ENCODE assay signal across 8 cellular contexts in the genomic region with DNA sequence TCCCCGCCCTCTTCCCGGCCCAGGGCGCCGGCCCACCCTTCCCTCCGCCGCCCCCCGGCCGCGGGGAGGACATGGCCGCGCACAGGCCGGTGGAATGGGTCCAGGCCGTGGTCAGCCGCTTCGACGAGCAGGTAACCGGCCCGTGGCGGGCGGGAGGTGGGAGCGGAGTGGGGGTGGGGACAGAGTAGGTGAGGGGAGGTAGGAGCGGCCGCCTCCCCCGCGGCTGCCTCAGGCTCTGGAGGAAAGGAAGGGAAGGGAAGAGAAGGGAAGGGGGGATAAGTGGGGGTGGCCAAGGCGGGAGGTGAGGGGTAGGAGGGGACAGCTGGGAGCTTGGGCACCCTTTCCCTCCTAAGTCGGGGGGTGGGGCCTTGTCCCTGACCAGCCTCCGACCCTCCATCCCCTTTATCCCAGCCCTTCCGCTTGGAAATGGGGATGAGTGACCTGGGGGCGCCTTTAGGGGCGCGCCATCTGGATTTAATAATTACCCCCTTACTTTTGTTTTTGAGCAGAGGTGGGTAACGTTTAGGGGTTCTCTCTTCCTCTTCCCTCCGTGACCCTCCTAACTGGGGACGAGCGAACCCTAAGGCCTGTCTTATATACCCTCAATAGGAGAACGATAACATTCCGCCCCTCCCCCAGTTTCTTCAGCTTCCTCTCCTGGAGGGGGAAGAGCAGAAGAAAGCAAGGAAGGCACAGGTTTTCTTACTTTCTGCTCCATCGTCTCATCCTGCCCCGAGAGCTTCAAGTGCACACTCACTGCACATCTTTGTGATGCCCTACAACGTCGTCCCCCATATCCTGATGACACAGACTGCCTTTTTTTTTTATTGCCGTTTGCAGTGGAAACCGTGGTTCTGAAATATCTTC. TPM values are rescaled to one million over a fixed set of nuclear protein-coding genes. Genes with fewer than 3 reads are reported as not detected.
DNase-seq lines count a peak whose midpoint lies in the region; ATAC-seq and TF ChIP-seq lines count a peak whose summit lies in the region.

No MANE protein-coding gene starts in this region.

- H3K9me3 ChIP-seq in T-helper 17 cell (ENCODE audit: control insufficient read depth, low read length, poor library complexity, severe bottlenecking) = no peaks in the 10 kb centered on the region
- no peaks in the 10 kb centered on the region for H3K9me3 ChIP-seq in iPS-15b (ENCODE audit: control insufficient read depth, insufficient read depth, low read length)

- intact Hi-C loops in MCF 10A (cut with micrococcal nuclease) = loop anchor here (2.0 kb wide), 1 partner anchor 29 kb away; no protein-coding TSS in a partner anchor
- intact Hi-C loops in sciatic nerve (cut with DNase I) = no loop called here

- no TSS peak for BruUV-seq in MCF 10A (replicated peaks; lab: Mats Ljungman, UMichigan)

- ATAC-seq in T-helper 17 cell (peak; percentile 45), sciatic nerve (peak; percentile 59), GM21381 (IDR thresholded peaks at IDR 0.05; ENCODE audit: unreplicated experiment) (no peak)

- DNase-seq in AG08396 (ENCODE audit: low spot score) (peak; percentile 34), GM19238 (ENCODE audit: insufficient read length, low spot score) (peak; percentile 36), LHCN-M2 (ENCODE audit: low read depth) (peak; percentile 43), T-helper 17 cell (peak in 2 of 3 donors; percentile 11 to 18), MCF 10A (ENCODE audit: unreplicated experiment) (peak; percentile 43), sciatic nerve (ENCODE audit: low spot score) (peak; percentile 79)

- no peaks in the 10 kb centered on the region for H3K36me3 ChIP-seq in iPS-15b (ENCODE audit: control insufficient read depth, insufficient read depth, low read length)

- peak overlapping the region; percentile 37 for H3K9ac ChIP-seq in iPS-15b (ENCODE audit: low read depth, low read length)

- no peaks in the 10 kb centered on the region for H3K9me3 Mint-ChIP-seq in MCF 10A (ENCODE audit: unreplicated experiment)

- H3K4me3 Mint-ChIP-seq in T-helper 17 cell (peak overlapping the region; percentile 97), MCF 10A (ENCODE audit: unreplicated experiment) (peak overlapping the region; percentile 91)

- H3K36me3 Mint-ChIP-seq in T-helper 17 cell (ENCODE audit: low read depth) = no peaks in the 10 kb centered on the region
- peaks cover 7% of the 10 kb centered on the region for H3K36me3 Mint-ChIP-seq in MCF 10A (ENCODE audit: insufficient read depth, unreplicated experiment)

- peaks cover 11% of the 10 kb centered on the region for H3K4me1 Mint-ChIP-seq in T-helper 17 cell
- H3K4me1 Mint-ChIP-seq in MCF 10A (ENCODE audit: insufficient read depth, unreplicated experiment) = peaks cover 16% of the 10 kb centered on the region

- CTCF ChIA-PET in MCF 10A (lab: Yijun Ruan, JAX) = interaction anchor here (0.6 to 1.8 kb wide), 5 partner anchors 12 to 119 kb away, joined by 3 to 9 read pairs (median 5); no protein-coding TSS in a partner anchor

- peaks cover 4% of the 10 kb centered on the region for H3K4me1 ChIP-seq in iPS-15b (ENCODE audit: control insufficient read depth, insufficient read depth, low read length)

- H3K4me3 ChIP-seq in iPS-15b (ENCODE audit: low read depth, low read length) = peak overlapping the region; percentile 64

- TF ChIP-seq CTCF in MCF 10A (IDR thresholded peaks at IDR 0.05; ENCODE audit: unreplicated experiment) = no peak

- H3K27me3 Mint-ChIP-seq in T-helper 17 cell (no peaks in the 10 kb centered on the region), MCF 10A (ENCODE audit: insufficient read depth, unreplicated experiment) (no peaks in the 10 kb centered on the region)

- POLR2A ChIA-PET in MCF 10A (lab: Yijun Ruan, JAX) = interaction anchor here (1.0 to 3.8 kb wide), 17 partner anchors 10 to 189 kb away, joined by 3 to 37 read pairs (median 7); partner anchors contain the start of genes RNF135 and TEFM

- H3K27me3 ChIP-seq in iPS-15b (ENCODE audit: control insufficient read depth, insufficient read depth, low read length) = no peaks in the 10 kb centered on the region

- H3K27ac Mint-ChIP-seq in T-helper 17 cell = peak overlapping the region; percentile 88
- peak overlapping the region; percentile 87 for H3K27ac Mint-ChIP-seq in MCF 10A (ENCODE audit: low read depth, unreplicated experiment)

RNA-seq across cellular contexts. Expression of gene NF1, which starts 0.7 kb away (rescaled TPM):
- 17.1 and 27.3 TPM in 2 replicates for total RNA-seq in LHCN-M2 (2014; rRNA removed)
- 8.1 TPM for polyA plus RNA-seq in LHCN-M2 (2012)
- total RNA-seq in T-helper 17 cell = 10 to 100 TPM; 19.9 to 24.0 TPM
- 58.5 and 60.2 TPM in 2 replicates for total RNA-seq in MCF 10A (2022)
- total RNA-seq in sciatic nerve = 106 TPM

Comparison
In these comparisons a context has a peak if more than half of its experiments do, and no peak if none do; other contexts are left out.
1. DNase-seq: peak in every context shown above with its lines; median percentile 79 in sciatic nerve; 43 in LHCN-M2; 43 in MCF 10A; 36 in GM19238; 34 in AG08396; 14 in T-helper 17 cell.